Comparison of ENCODE assay signal across 8 cellular contexts in the genomic region with DNA sequence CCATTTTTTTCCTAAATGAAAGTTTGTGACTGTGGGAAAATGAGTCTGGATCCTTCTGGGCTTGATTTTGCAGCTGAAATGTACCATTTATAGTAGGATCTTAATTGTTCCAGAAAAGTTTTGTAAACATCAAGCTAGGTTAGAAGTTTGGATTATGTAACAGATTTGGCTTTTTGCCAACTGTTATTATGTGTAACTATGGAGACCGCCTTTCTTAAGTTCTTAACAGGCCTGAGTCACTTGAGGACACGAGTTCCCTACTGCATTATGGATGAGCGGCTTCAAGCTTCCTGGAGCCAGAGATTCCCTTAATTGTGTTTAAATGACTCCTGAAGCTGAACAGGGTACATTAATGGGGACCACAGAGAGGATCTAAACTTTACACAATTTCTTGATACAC. TPM values are rescaled to one million over a fixed set of nuclear protein-coding genes. Genes with fewer than 3 reads are reported as not detected.
DNase-seq lines count a peak whose midpoint lies in the region; ATAC-seq and TF ChIP-seq lines count a peak whose summit lies in the region.

No MANE protein-coding gene starts in this region.

- peaks cover 14% of the 10 kb centered on the region for H3F3A ChIP-seq in SK-N-SH (replicated peaks; ENCODE audit: insufficient read depth)

- H3K4me3 ChIP-seq in MG63 (no peak overlapping the region), SK-N-SH (ENCODE audit: low read depth in 2 of 2, low read length in 1 of 2) (no peak overlapping the region)

- TF ChIP-seq EP300 in SK-N-SH (IDR thresholded peaks at IDR 0.05; ENCODE audit: borderline replicate concordance in 1 of 2, low read depth in 1 of 2, low read length in 1 of 2): no peak

- no peak overlapping the region for H2AFZ ChIP-seq in SK-N-SH (ENCODE audit: low read depth)

- H3K4me3 Mint-ChIP-seq in Calu3 (ENCODE audit: low read depth, unreplicated experiment): no peak overlapping the region

- BruUV-seq in Calu3 (replicated peaks; lab: Mats Ljungman, UMichigan): no TSS peak

- CTCF ChIA-PET in SK-N-SH (lab: Yijun Ruan, JAX): no interaction called here
- CTCF ChIA-PET in Calu3 (lab: Charles Lee): no interaction called here

- peak overlapping the region; percentile 47 to 86 for H3K27ac ChIP-seq in SK-N-SH (ENCODE audit: low read depth in 2 of 2, low read length in 1 of 2)

- POLR2A ChIA-PET in SK-N-SH (lab: Yijun Ruan, JAX): interaction anchor here (0.5 kb wide), 1 partner anchor 32 kb away, joined by 3 read pairs; no protein-coding TSS in a partner anchor

- H3K36me3 ChIP-seq in MG63 (peaks cover 26% of the 10 kb centered on the region), SK-N-SH (replicated peaks in 1 of 2; ENCODE audit: control insufficient read depth in 1 of 2, insufficient read depth in 2 of 2, low read length in 1 of 2) (peaks cover 1 to 19% of the 10 kb centered on the region in 2 experiments)

- no peaks in the 10 kb centered on the region for H4K20me1 ChIP-seq in SK-N-SH (ENCODE audit: insufficient read depth)

- TF ChIP-seq CTCF in SK-N-SH (IDR thresholded peaks at IDR 0.05) (no peak), Calu3 (IDR thresholded peaks at IDR 0.05; ENCODE audit: unreplicated experiment) (no peak)

- no peak for TF ChIP-seq RAD21 in SK-N-SH (IDR thresholded peaks at IDR 0.05; ENCODE audit: low read length)

- H3K9me3 ChIP-seq in MG63 (no peaks in the 10 kb centered on the region), SK-N-SH (no peaks in the 10 kb centered on the region)

- H3K27me3 Mint-ChIP-seq in Calu3 (ENCODE audit: unreplicated experiment): no peaks in the 10 kb centered on the region

- ATAC-seq in HG03378 (IDR thresholded peaks at IDR 0.05; ENCODE audit: unreplicated experiment) (no peak), GM21619 (IDR thresholded peaks at IDR 0.05; ENCODE audit: unreplicated experiment) (no peak)

- H3K4me1 Mint-ChIP-seq in Calu3 (ENCODE audit: low read depth, unreplicated experiment): no peaks in the 10 kb centered on the region

- 22% methylated on average over 3 of the region's 3 CpGs for WGBS in SK-N-SH (ENCODE audit: low lambda C conversion rate)

- DNase-seq in AG20443 (ENCODE audit: low spot score) (peak; percentile 79), MG63 (peak; percentile 52), SK-N-SH (peak; percentile 30), globus pallidus (ENCODE audit: low spot score) (peak; percentile 68), renal cortical epithelial cell (ENCODE audit: low read depth) (peak; percentile 99), Calu3 (no peak)

- H3K9me2 ChIP-seq in SK-N-SH: no peaks in the 10 kb centered on the region

- peaks cover 8% of the 10 kb centered on the region; the same call in 1 of the 2 replicates for H3K79me2 ChIP-seq in SK-N-SH (ENCODE audit: insufficient read depth)

- no peaks in the 10 kb centered on the region for H3K27me3 ChIP-seq in MG63
- no peaks in the 10 kb centered on the region for H3K27me3 ChIP-seq in SK-N-SH (ENCODE audit: insufficient read depth)

- intact Hi-C loops in Calu3 (cut with micrococcal nuclease; ENCODE audit: unreplicated experiment): no loop called here

- peaks cover 30% of the 10 kb centered on the region for H3K36me3 Mint-ChIP-seq in Calu3 (ENCODE audit: insufficient read depth, unreplicated experiment)

- no peaks in the 10 kb centered on the region for H3K9me3 Mint-ChIP-seq in Calu3 (ENCODE audit: low read depth, unreplicated experiment)

- peak overlapping the region; percentile 28; the same call in 1 of the 2 replicates for H3K9ac ChIP-seq in SK-N-SH

- H3K4me2 ChIP-seq in SK-N-SH: no peak overlapping the region

- H3K4me1 ChIP-seq in SK-N-SH (ENCODE audit: control insufficient read depth in 1 of 2, insufficient read depth in 2 of 2, low read depth in 1 of 2, low read length in 1 of 2): peaks cover 0 to 8% of the 10 kb centered on the region in 2 experiments; a peak in 2 of 4 replicates

- H3K27ac Mint-ChIP-seq in Calu3 (ENCODE audit: unreplicated experiment): no peak overlapping the region

TF ChIP-seq in SK-N-SH, 30 proteins besides CTCF, POLR2A, EP300 and RAD21:
- peak; percentile 83 for TF ChIP-seq NFIC (IDR thresholded peaks at IDR 0.05; ENCODE audit: borderline replicate concordance)
- TF ChIP-seq ZBTB33 (IDR thresholded peaks at IDR 0.05; ENCODE audit: borderline replicate concordance, low read depth): no peak
TF ChIP-seq in SK-N-SH: peak in this region for 1.

RNA-seq across cellular contexts. Expression of gene SLC25A33, which starts 22.2 kb away (rescaled TPM):
- total RNA-seq in MG63 (2014; rRNA removed; shearing (Covaris generic); ENCODE audit: low replicate concordance): 16.6 and 23.9 TPM in 2 replicates
- polyA plus RNA-seq in SK-N-SH (2012; rRNA removed): 4.8 and 5.0 TPM in 2 replicates
- 6.6 and 7.0 TPM in 2 replicates for polyA plus RNA-seq in SK-N-SH (2012; cell fraction: cytosol; rRNA removed)
- 1.5 and 2.8 TPM in 2 replicates for polyA plus RNA-seq in SK-N-SH (2012; cell fraction: nucleus; rRNA removed)
- total RNA-seq in renal cortical epithelial cell (3.0 and 7.1 TPM in 2 replicates), Calu3 (2022) (5.2 and 5.9 TPM in 2 replicates)

RNA-seq across cellular contexts. Expression of gene TMEM201, which starts 27.3 kb away (rescaled TPM):
- total RNA-seq in MG63 (2014; rRNA removed; shearing (Covaris generic); ENCODE audit: low replicate concordance): 5.7 and 8.8 TPM in 2 replicates
- polyA plus RNA-seq in SK-N-SH (2012; rRNA removed): 3.0 and 8.2 TPM in 2 replicates
- polyA plus RNA-seq in SK-N-SH (2012; cell fraction: cytosol; rRNA removed): 2.7 and 5.1 TPM in 2 replicates
- 17.3 and 19.4 TPM in 2 replicates for polyA plus RNA-seq in SK-N-SH (2012; cell fraction: nucleus; rRNA removed)
- total RNA-seq in renal cortical epithelial cell (4.2 and 12.8 TPM in 2 replicates), Calu3 (2022) (17.4 and 18.5 TPM in 2 replicates)
